1 cellular context compared by ENCODE assay signal in the genomic region with DNA sequence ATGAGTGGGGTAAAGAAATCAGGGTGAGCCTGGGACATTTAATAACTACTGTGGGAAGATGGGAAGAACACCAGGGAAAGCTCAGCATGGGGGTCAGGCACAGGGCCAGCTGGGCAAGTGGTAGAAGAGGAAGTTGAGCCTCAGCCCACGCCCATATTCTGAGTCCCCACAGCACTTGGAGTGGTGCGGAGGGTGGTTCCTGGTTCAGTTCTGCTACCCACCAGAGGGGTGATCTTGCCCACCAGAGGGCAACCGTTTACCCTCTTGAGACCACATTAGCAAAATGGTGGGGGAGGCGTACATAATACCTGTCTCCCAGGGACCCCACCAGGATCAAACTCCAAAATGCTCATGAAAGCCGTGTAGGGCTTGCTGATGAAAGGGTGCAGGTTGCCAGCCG.
TF ChIP-seq lines count a peak whose summit lies in the region.

No MANE protein-coding gene starts in this region.

TF ChIP-seq in K562, 482 proteins besides CTCF, POLR2A, EP300 and RAD21 (continued from another document):
- TF ChIP-seq GABPB1 (CRISPR knock-in tag; IDR thresholded peaks at IDR 0.05) = 0 out of 2 replicates have a peak, but pooled peaks have one; percentile 22
- no peak for TF ChIP-seq CREB1 (IDR thresholded peaks at IDR 0.05)
- 0 out of 2 replicates have a peak, but pooled peaks have one; percentile 22 for TF ChIP-seq CREB1 (CRISPR knock-in tag; IDR thresholded peaks at IDR 0.05)
- no peak for TF ChIP-seq RFX1 (IDR thresholded peaks at IDR 0.05)
- TF ChIP-seq BCOR (IDR thresholded peaks at IDR 0.05) = no peak
